In genomic region chr10:80699602-80700039, GRCh38 we compare ENCODE assay signal across 1 cellular context.
TF ChIP-seq lines count a peak whose summit lies in the region.

No MANE protein-coding gene starts in this region.

TF ChIP-seq in K562, 482 proteins besides CTCF, POLR2A, EP300 and RAD21 (continued from another document and continues in another):
- TF ChIP-seq CBX5 (IDR thresholded peaks at IDR 0.05; ENCODE audit: borderline replicate concordance, low read depth) (no peak), TAF7 (tag; IDR thresholded peaks at IDR 0.05) (no peak), IRF9 (tag; IDR thresholded peaks at IDR 0.05) (no peak), FOS (IDR thresholded peaks at IDR 0.05; ENCODE audit: extremely low read depth, insufficient read length) (no peak), NCOA1 (IDR thresholded peaks at IDR 0.05; ENCODE audit: low read depth) (no peak), KLF16 (IDR thresholded peaks at IDR 0.05) (peak; percentile 43; the same call in 1 of the 2 replicates), ESRRB (CRISPR knock-in tag; IDR thresholded peaks at IDR 0.05; ENCODE audit: borderline replicate concordance) (no peak), CREB1 (IDR thresholded peaks at IDR 0.05) (0 out of 2 replicates have a peak, but pooled peaks have one; percentile 16), CREB1 (CRISPR knock-in tag; IDR thresholded peaks at IDR 0.05) (no peak), RBBP5 (IDR thresholded peaks at IDR 0.05; ENCODE audit: borderline replicate concordance, insufficient read depth, low read length, poor library complexity, severe bottlenecking) (no peak), SMARCC2 (IDR thresholded peaks at IDR 0.05; ENCODE audit: low read depth) (no peak), ZNF740 (CRISPR knock-in tag; IDR thresholded peaks at IDR 0.05) (0 out of 2 replicates have a peak, but pooled peaks have one; percentile 37), ZNF740 (tag; IDR thresholded peaks at IDR 0.05) (no peak), AFF1 (IDR thresholded peaks at IDR 0.05; ENCODE audit: low read depth in 1 of 2, partially characterized antibody in 2 of 2) (no peak), RBM14 (IDR thresholded peaks at IDR 0.05; ENCODE audit: borderline replicate concordance, insufficient read depth, low read depth, low read length) (no peak), ZNF217 (CRISPR knock-in tag; IDR thresholded peaks at IDR 0.05) (no peak), BACH1 (tag; IDR thresholded peaks at IDR 0.05) (no peak), ARID4B (CRISPR knock-in tag; IDR thresholded peaks at IDR 0.05) (no peak), TBP (optimal IDR thresholded peaks at IDR 0.05; ENCODE audit: low read depth, low read length) (no peak), RBM15 (IDR thresholded peaks at IDR 0.05; ENCODE audit: insufficient read depth, low read length) (no peak), TEAD4 (IDR thresholded peaks at IDR 0.05; ENCODE audit: low read length) (no peak), TEAD4 (CRISPR knock-in tag; IDR thresholded peaks at IDR 0.05; ENCODE audit: borderline replicate concordance) (0 out of 2 replicates have a peak, but pooled peaks have one; percentile 54), XRCC5 (IDR thresholded peaks at IDR 0.05; ENCODE audit: low read depth, low read length) (peak; percentile 78; the same call in 1 of the 2 replicates), CHD1 (IDR thresholded peaks at IDR 0.05; ENCODE audit: low read length) (no peak), KLF13 (tag; IDR thresholded peaks at IDR 0.05; ENCODE audit: borderline replicate concordance, low read depth) (no peak), JUND (IDR thresholded peaks at IDR 0.05; ENCODE audit: borderline replicate concordance, low read depth, low read length) (peak; percentile 58; the same call in 1 of the 2 replicates), JUND (tag; IDR thresholded peaks at IDR 0.05; ENCODE audit: borderline replicate concordance, low read depth, low read length) (no peak; the same call in 2 of the 3 replicates)
- TF ChIP-seq, protein P1, sequence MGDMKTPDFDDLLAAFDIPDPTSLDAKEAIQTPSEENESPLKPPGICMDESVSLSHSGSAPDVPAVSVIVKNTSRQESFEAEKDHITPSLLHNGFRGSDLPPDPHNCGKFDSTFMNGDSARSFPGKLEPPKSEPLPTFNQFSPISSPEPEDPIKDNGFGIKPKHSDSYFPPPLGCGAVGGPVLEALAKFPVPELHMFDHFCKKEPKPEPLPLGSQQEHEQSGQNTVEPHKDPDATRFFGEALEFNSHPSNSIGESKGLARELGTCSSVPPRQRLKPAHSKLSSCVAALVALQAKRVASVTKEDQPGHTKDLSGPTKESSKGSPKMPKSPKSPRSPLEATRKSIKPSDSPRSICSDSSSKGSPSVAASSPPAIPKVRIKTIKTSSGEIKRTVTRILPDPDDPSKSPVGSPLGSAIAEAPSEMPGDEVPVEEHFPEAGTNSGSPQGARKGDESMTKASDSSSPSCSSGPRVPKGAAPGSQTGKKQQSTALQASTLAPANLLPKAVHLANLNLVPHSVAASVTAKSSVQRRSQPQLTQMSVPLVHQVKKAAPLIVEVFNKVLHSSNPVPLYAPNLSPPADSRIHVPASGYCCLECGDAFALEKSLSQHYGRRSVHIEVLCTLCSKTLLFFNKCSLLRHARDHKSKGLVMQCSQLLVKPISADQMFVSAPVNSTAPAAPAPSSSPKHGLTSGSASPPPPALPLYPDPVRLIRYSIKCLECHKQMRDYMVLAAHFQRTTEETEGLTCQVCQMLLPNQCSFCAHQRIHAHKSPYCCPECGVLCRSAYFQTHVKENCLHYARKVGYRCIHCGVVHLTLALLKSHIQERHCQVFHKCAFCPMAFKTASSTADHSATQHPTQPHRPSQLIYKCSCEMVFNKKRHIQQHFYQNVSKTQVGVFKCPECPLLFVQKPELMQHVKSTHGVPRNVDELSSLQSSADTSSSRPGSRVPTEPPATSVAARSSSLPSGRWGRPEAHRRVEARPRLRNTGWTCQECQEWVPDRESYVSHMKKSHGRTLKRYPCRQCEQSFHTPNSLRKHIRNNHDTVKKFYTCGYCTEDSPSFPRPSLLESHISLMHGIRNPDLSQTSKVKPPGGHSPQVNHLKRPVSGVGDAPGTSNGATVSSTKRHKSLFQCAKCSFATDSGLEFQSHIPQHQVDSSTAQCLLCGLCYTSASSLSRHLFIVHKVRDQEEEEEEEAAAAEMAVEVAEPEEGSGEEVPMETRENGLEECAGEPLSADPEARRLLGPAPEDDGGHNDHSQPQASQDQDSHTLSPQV (IDR thresholded peaks at IDR 0.05), result no peak
- TF ChIP-seq, protein P2, sequence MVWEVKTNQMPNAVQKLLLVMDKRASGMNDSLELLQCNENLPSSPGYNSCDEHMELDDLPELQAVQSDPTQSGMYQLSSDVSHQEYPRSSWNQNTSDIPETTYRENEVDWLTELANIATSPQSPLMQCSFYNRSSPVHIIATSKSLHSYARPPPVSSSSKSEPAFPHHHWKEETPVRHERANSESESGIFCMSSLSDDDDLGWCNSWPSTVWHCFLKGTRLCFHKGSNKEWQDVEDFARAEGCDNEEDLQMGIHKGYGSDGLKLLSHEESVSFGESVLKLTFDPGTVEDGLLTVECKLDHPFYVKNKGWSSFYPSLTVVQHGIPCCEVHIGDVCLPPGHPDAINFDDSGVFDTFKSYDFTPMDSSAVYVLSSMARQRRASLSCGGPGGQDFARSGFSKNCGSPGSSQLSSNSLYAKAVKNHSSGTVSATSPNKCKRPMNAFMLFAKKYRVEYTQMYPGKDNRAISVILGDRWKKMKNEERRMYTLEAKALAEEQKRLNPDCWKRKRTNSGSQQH (CRISPR knock-in tag; IDR thresholded peaks at IDR 0.05), result no peak
- TF ChIP-seq, protein P3, sequence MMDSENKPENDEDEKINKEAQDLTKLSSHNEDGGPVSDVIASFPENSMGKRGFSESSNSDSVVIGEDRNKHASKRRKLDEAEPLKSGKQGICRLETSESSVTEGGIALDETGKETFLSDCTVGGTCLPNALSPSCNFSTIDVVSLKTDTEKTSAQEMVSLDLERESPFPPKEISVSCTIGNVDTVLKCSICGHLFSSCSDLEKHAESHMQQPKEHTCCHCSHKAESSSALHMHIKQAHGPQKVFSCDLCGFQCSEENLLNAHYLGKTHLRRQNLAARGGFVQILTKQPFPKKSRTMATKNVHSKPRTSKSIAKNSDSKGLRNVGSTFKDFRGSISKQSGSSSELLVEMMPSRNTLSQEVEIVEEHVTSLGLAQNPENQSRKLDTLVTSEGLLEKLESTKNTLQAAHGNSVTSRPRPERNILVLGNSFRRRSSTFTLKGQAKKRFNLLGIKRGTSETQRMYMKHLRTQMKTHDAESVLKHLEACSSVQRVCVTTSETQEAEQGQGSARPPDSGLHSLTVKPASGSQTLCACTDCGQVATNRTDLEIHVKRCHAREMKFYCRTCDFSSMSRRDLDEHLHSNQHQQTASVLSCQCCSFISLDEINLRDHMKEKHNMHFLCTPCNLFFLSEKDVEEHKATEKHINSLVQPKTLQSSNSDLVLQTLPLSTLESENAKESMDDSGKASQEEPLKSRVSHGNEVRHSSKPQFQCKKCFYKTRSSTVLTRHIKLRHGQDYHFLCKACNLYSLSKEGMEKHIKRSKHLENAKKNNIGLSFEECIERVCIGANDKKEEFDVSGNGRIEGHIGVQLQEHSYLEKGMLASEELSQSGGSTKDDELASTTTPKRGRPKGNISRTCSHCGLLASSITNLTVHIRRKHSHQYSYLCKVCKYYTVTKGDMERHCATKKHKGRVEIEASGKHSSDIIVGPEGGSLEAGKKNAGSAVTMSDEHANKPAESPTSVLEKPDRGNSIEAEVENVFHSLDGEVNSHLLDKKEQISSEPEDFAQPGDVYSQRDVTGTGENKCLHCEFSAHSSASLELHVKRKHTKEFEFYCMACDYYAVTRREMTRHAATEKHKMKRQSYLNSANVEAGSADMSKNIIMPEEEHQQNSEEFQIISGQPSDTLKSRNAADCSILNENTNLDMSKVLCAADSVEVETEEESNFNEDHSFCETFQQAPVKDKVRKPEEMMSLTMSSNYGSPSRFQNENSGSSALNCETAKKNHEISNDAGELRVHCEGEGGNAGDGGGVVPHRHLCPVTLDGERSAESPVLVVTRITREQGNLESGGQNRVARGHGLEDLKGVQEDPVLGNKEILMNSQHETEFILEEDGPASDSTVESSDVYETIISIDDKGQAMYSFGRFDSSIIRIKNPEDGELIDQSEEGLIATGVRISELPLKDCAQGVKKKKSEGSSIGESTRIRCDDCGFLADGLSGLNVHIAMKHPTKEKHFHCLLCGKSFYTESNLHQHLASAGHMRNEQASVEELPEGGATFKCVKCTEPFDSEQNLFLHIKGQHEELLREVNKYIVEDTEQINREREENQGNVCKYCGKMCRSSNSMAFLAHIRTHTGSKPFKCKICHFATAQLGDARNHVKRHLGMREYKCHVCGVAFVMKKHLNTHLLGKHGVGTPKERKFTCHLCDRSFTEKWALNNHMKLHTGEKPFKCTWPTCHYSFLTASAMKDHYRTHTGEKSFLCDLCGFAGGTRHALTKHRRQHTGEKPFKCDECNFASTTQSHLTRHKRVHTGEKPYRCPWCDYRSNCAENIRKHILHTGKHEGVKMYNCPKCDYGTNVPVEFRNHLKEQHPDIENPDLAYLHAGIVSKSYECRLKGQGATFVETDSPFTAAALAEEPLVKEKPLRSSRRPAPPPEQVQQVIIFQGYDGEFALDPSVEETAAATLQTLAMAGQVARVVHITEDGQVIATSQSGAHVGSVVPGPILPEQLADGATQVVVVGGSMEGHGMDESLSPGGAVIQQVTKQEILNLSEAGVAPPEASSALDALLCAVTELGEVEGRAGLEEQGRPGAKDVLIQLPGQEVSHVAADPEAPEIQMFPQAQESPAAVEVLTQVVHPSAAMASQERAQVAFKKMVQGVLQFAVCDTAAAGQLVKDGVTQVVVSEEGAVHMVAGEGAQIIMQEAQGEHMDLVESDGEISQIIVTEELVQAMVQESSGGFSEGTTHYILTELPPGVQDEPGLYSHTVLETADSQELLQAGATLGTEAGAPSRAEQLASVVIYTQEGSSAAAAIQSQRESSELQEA (IDR thresholded peaks at IDR 0.05; ENCODE audit: low read depth), result no peak
